17 cellular contexts compared by ENCODE assay signal in genomic region chr6:168597471-168597875, GRCh38.
"Had no signal": no experiment of that assay in that cellular context is flagged by ENCODE, and none has a peak within 500 bp of the region (broad histone marks: within the 10 kb centered on the region; RNA-seq: fewer than 3 reads in every experiment).

No MANE protein-coding gene starts in this region.

- H3K27ac ChIP-seq: esophagus muscularis mucosa, left ventricle myocardium inferior, right atrium auricular region, upper lobe of right lung had no signal

- H3K4me1 ChIP-seq: esophagus muscularis mucosa, left ventricle myocardium inferior, right atrium auricular region, upper lobe of right lung had no signal

- FAIRE-seq: kidney, TTC549 had no signal

- DNase-seq: activated CD4-positive, alpha-beta T cell treated with anti-CD3 and anti-CD28 coated beads, Interleukin-2, amount 10 ng/mL, durations not matched to agents 7 days and 5 days; activated CD8-positive, alpha-beta memory T cell treated with anti-CD3 and anti-CD28 coated beads for 24 hours; activated naive CD8-positive, alpha-beta T cell treated with anti-CD3 and anti-CD28 coated beads for 36 hours; amygdala; central memory CD4-positive, alpha-beta T cell; cortex of kidney; effector CD4-positive, alpha-beta T cell; hippocampal formation; kidney; left ventricle myocardium inferior; natural killer cell; stimulated activated CD4-positive, alpha-beta T cell treated with anti-CD3 and anti-CD28 coated beads, Interleukin-4, amount 100 ng/mL, for 4 hours; upper lobe of right lung had no signal

- H3K4me3 ChIP-seq: esophagus muscularis mucosa, left ventricle myocardium inferior, right atrium auricular region, smooth muscle cell, upper lobe of right lung had no signal

- H3K9me3 ChIP-seq: esophagus muscularis mucosa, left ventricle myocardium inferior, right atrium auricular region, upper lobe of right lung had no signal

- H3K36me3 ChIP-seq: left ventricle myocardium inferior, right atrium auricular region, upper lobe of right lung had no signal

- H3K27me3 ChIP-seq: esophagus muscularis mucosa, right atrium auricular region, upper lobe of right lung had no signal

- H3K4me2 ChIP-seq: smooth muscle cell had no signal

- ATAC-seq: natural killer cell had no signal
